8 cellular contexts compared by ENCODE assay signal in the genomic region with DNA sequence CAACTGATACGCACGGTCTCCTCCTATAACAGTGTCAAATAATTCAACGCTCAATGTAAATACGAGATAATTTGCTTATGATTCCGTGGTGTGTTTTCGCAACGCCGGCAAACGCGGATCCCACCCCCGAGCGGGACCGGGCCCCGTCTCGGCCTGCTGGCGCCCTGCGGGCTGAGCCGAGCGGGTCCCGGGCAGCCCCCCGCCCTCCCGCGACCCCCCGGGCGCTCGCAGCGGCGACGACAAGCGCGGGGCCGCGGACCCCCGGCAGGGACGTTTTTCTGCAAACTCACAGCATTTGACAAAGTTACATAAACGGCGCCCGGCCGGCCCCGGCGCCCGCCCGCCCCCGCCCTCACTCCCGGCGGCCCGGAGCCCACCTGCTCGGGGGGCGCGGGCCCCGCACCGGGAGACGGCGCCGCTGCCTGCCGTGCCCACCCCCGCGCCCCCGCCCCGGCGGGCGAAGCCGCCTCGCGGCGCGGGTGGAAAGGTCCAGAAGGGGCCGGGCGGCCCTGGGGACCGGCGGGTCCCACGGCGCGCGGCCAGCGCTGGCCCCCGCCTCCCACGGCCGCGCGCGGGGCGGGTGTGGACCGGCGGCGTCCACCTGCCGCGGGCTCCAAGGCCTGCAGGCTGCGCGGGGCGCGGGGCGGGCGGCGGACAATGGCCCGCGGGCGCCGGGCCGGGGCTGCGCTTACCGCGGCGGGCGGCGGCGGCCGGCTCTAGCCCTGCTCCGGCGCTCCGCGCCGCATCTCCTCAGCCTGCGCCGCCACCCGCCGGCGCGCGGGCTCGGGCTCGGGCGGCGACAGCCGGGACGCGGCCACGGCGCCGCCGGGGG. TPM values are rescaled to one million over a fixed set of nuclear protein-coding genes. Genes with fewer than 3 reads are reported as not detected.
A peak's percentile ranks its signal among the peaks of the same experiment; 100 is the strongest.
DNase-seq lines count a peak whose midpoint lies in the region; ATAC-seq, FAIRE-seq and TF ChIP-seq lines count a peak whose summit lies in the region.

No MANE protein-coding gene starts in this region.

- no peak for TF ChIP-seq EP300 in K562 (IDR thresholded peaks at IDR 0.05; ENCODE audit: low read length)

- H3K27ac ChIP-seq in MM.1S (ENCODE audit: low read length) (peak overlapping the region; percentile 71; the same call in 1 of the 2 replicates), K562 (ENCODE audit: extremely low read depth, low read depth, low read length) (peak overlapping the region; percentile 54; the same call in 1 of the 3 replicates), lung (ENCODE audit: low read depth in 1 of 2, low read length in 1 of 2) (peak overlapping the region in 1 of 2 donors; percentile 85), tibial artery (peak overlapping the region; percentile 3 to 57)

- H2AFZ ChIP-seq in MM.1S (ENCODE audit: low read length) (no peak overlapping the region), K562 (ENCODE audit: low read depth, low read length) (no peak overlapping the region)

- WGBS in K562 (ENCODE audit: insufficient coverage, low coverage, missing lambda C conversion rate), result 0% methylated on average over 7 of the region's 131 CpGs
- 1% methylated on average over 57 to 131 of the region's 131 CpGs for WGBS in lung, 2 donors

- H3F3A ChIP-seq in MM.1S (ENCODE audit: insufficient read depth, low read length), result peaks cover 8% of the 10 kb centered on the region

- H4K20me1 ChIP-seq in MM.1S (ENCODE audit: insufficient read depth, low read length) (no peaks in the 10 kb centered on the region), K562 (replicated peaks; ENCODE audit: control insufficient read depth, insufficient read depth, low read length) (peaks cover 4% of the 10 kb centered on the region; the same call in 1 of the 2 replicates)

- H3K36me3 ChIP-seq in MM.1S (replicated peaks; ENCODE audit: insufficient read depth, low read length) (no peaks in the 10 kb centered on the region), K562 (ENCODE audit: control insufficient read depth, insufficient read depth, low read length) (no peaks in the 10 kb centered on the region), lung (ENCODE audit: control insufficient read depth in 2 of 2, insufficient read depth in 2 of 2, low read length in 2 of 2) (no peaks in the 10 kb centered on the region), tibial artery (no peaks in the 10 kb centered on the region)

- POLR2A ChIA-PET in K562 (lab: Yijun Ruan, JAX), result interaction anchor here (0.9 kb wide), 1 partner anchor 127 kb away, joined by 3 read pairs; no protein-coding TSS in a partner anchor

- DNase-seq in activated T-cell treated with anti-CD3 and anti-CD28 coated beads, Interleukin-2, amount 50 U/mL, for 1 hour, result peak; percentile 39
- DNase-seq in activated T-cell treated with anti-CD3 and anti-CD28 coated beads for 4 hours (no peak), MM.1S (peak; percentile 39), K562 (ENCODE audit: extremely low read depth in 1 of 4, low spot score in 3 of 4) (peak; percentile 17 to 50 (median 32)), lung (ENCODE audit: low spot score) (no peak), tibial artery (no peak), midbrain (lab: John Stamatoyannopoulos, UW) (no peak), NCI-H2171 (lab: John Stamatoyannopoulos, UW) (no peak)

- H3K27me3 ChIP-seq in MM.1S (replicated peaks; ENCODE audit: insufficient read depth, low read length) (no peaks in the 10 kb centered on the region), K562 (ENCODE audit: control insufficient read depth in 2 of 2, insufficient read depth in 2 of 2, low read length in 2 of 2) (no peaks in the 10 kb centered on the region), lung (ENCODE audit: control insufficient read depth, insufficient read depth) (no peaks in the 10 kb centered on the region), tibial artery (peaks cover 0 to 2% of the 10 kb centered on the region in 2 donors)

- no peak for FAIRE-seq in K562 (lab: Jason Lieb, UNC)

- peak overlapping the region; percentile 62 for H3K9ac ChIP-seq in MM.1S (ENCODE audit: low read length)
- H3K9ac ChIP-seq in K562 (ENCODE audit: insufficient read depth in 1 of 2, low read depth in 2 of 2, low read length in 2 of 2), result peak overlapping the region; percentile 32 to 90

- no peak for TF ChIP-seq CTCF in MM.1S (IDR thresholded peaks at IDR 0.05; ENCODE audit: low read length)
- no peak for TF ChIP-seq CTCF in K562 (IDR thresholded peaks at IDR 0.05 in 2 of 3, conservative IDR thresholded peaks at IDR 0.05 in 1 of 3; ENCODE audit: insufficient read depth in 2 of 3, low read depth in 1 of 3, low read length in 3 of 3)
- no peak for TF ChIP-seq CTCF in lung (IDR thresholded peaks at IDR 0.05; ENCODE audit: control extremely low read depth, extremely low read depth)
- no peak for TF ChIP-seq CTCF in tibial artery (IDR thresholded peaks at IDR 0.05)

- no peaks in the 10 kb centered on the region for H3K9me3 ChIP-seq in MM.1S (replicated peaks; ENCODE audit: insufficient read depth, low read length)
- H3K9me3 ChIP-seq in K562 (replicated peaks; ENCODE audit: control insufficient read depth, insufficient read depth, low read depth, low read length), result no peaks in the 10 kb centered on the region
- no peaks in the 10 kb centered on the region for H3K9me3 ChIP-seq in lung (ENCODE audit: control insufficient read depth in 2 of 2, insufficient read depth in 1 of 2, low read length in 1 of 2)
- H3K9me3 ChIP-seq in tibial artery, result no peaks in the 10 kb centered on the region

- CTCF ChIA-PET in K562 (lab: Yijun Ruan, JAX; ENCODE audit: low intra/inter-chr PET ratio), result interaction anchor here (1.2 kb wide), 1 partner anchor 133 kb away, joined by 3 read pairs; no protein-coding TSS in a partner anchor

- peak overlapping the region; percentile 82 for H3K4me2 ChIP-seq in MM.1S (ENCODE audit: low read depth, low read length)
- peak overlapping the region; percentile 61 for H3K4me2 ChIP-seq in K562 (ENCODE audit: insufficient read depth, low read length)

- TF ChIP-seq RAD21 in K562 (CRISPR knock-in tag; conservative IDR thresholded peaks at IDR 0.05 in 1 of 2, IDR thresholded peaks at IDR 0.05 in 1 of 2), result no peak

- intact Hi-C loops in K562 (cut with micrococcal nuclease), result loop anchor here (5.0 to 10.0 kb wide), 2 partner anchors 75 to 133 kb away; no protein-coding TSS in a partner anchor
- intact Hi-C loops in tibial artery (cut with DNase I; ENCODE audit: low total_unique reads), result loop anchor here (2.0 to 10.0 kb wide), 5 partner anchors 71 to 355 kb away; no protein-coding TSS in a partner anchor

- H3K4me1 ChIP-seq in MM.1S (ENCODE audit: low read length) (no peaks in the 10 kb centered on the region), K562 (replicated peaks in 1 of 2; ENCODE audit: control insufficient read depth in 2 of 2, insufficient read depth in 2 of 2, low read length in 2 of 2) (peaks cover 3 to 15% of the 10 kb centered on the region in 2 experiments; a peak in 4 of 5 replicates), lung (ENCODE audit: control insufficient read depth in 2 of 2, insufficient read depth in 2 of 2, low read length in 2 of 2) (peaks cover 0 to 11% of the 10 kb centered on the region in 2 donors), tibial artery (peaks cover 0 to 32% (median 12%) of the 10 kb centered on the region in 4 donors)

- in situ Hi-C loops in K562 (cut with MboI), result no loop called here

- H3K4me3 ChIP-seq in MM.1S (ENCODE audit: low read length) (peak overlapping the region; percentile 71), K562 (peak overlapping the region; percentile 53), lung (peak overlapping the region; percentile 66), tibial artery (peak overlapping the region; percentile 57 to 85)

- BruUV-seq in K562 (replicated peaks; lab: Mats Ljungman, UMichigan), result no TSS peak

- H3K9me2 ChIP-seq in MM.1S (replicated peaks; ENCODE audit: insufficient read depth, low read length), result no peaks in the 10 kb centered on the region

- H3K79me2 ChIP-seq in MM.1S (ENCODE audit: low read length) (peaks cover 45% of the 10 kb centered on the region), K562 (ENCODE audit: control insufficient read depth, insufficient read depth, low read length) (peaks cover 44% of the 10 kb centered on the region)

- ATAC-seq in K562, result no peak
- no peak for ATAC-seq in lung (ENCODE audit: insufficient read depth, low FRiP score)

- H3K9me1 ChIP-seq in K562 (ENCODE audit: control insufficient read depth, insufficient read depth, low read length), result no peaks in the 10 kb centered on the region

- no peak for TF ChIP-seq POLR2A in K562 (conservative IDR thresholded peaks at IDR 0.05)

TF ChIP-seq in K562, 482 proteins besides CTCF, POLR2A, EP300 and RAD21 (continues in another document):
- TF ChIP-seq HMGN3 (IDR thresholded peaks at IDR 0.05; ENCODE audit: borderline replicate concordance, extremely low read depth, insufficient read length, low read depth, low read length) (peak; percentile 11), ZNF212 (CRISPR knock-in tag; IDR thresholded peaks at IDR 0.05) (no peak), ZBTB7A (IDR thresholded peaks at IDR 0.05; ENCODE audit: borderline replicate concordance, control insufficient read depth, low read depth, low read length) (peak; percentile 60; the same call in 1 of the 2 replicates), TAF1 (IDR thresholded peaks at IDR 0.05; ENCODE audit: control insufficient read depth, extremely low read depth, insufficient read depth, low read length, severe bottlenecking) (peak; percentile 3)

RNA-seq across cellular contexts. Expression of a gene that starts 0.6 kb away (rescaled TPM):
- total RNA-seq in K562 (2011; cell fraction: chromatin; rRNA removed; ENCODE audit: low replicate concordance), result 95.1 and 129 TPM in 2 replicates
- total RNA-seq in K562 (2011; cell fraction: nucleolus; rRNA removed), result 48.4 and 51.1 TPM in 2 replicates
- 59.2 and 71.1 TPM in 2 replicates for total RNA-seq in K562 (2011; cell fraction: nucleoplasm; rRNA removed)
- total RNA-seq in K562 (2014; rRNA removed) (4.9 and 5.3 TPM in 2 replicates), K562 (2014; rRNA removed; fragmentation: Illumina TruSeq; extraction: Trizol) (2.8 and 3.6 TPM in 2 replicates), K562 (2015; rRNA removed; fragmentation: Illumina TruSeq; extraction: Trizol) (4.3 and 6.0 TPM in 2 replicates), K562 (2021) (17.1 and 20.2 TPM in 2 replicates), lung (10 to 100 TPM; 29.2 to 47.7 TPM)
- polyA plus RNA-seq in K562 (2011; rRNA removed) (2.8 and 4.8 TPM in 2 replicates), K562 (2014; fragmentation: Illumina TruSeq; extraction: Trizol) (7.6 and 8.1 TPM in 2 replicates), K562 (2014; fragmentation: Nextera tagmentation; extraction: Ambion mirVana) (under 1 TPM; 0.11 to 0.21 TPM), K562 (2014; rRNA removed) (4.0 and 8.2 TPM in 2 replicates), lung (10 to 100 TPM in 1 of 2 donors, 1 to 10 TPM in 1; 6.9 to 12.1 TPM)
- polyA plus RNA-seq in K562 (2011; cell fraction: cytosol; rRNA removed), result 5.2 and 5.9 TPM in 2 replicates
- 27.3 and 36.9 TPM in 2 replicates for polyA plus RNA-seq in K562 (2011; cell fraction: nucleus; rRNA removed)
- 3.5 and 5.6 TPM in 2 replicates for polyA plus RNA-seq in K562 (2012)
- 11.6 and 12.9 TPM in 2 replicates for polyA minus RNA-seq in K562 (2011; rRNA and poly(A)+ RNA removed)
- polyA minus RNA-seq in K562 (2011; cell fraction: cytosol; rRNA and poly(A)+ RNA removed), result 12.5 and 13.4 TPM in 2 replicates
- 32.2 and 34.9 TPM in 2 replicates for polyA minus RNA-seq in K562 (2011; cell fraction: nucleus; rRNA and poly(A)+ RNA removed)

Comparison
In these comparisons a context has a peak if more than half of its experiments do, and no peak if none do; other contexts are left out.
1. DNase-seq: peak in activated T-cell treated with anti-CD3 and anti-CD28 coated beads, Interleukin-2, amount 50 U/mL, for 1 hour (single experiment), MM.1S (single experiment) and K562 (4 of 4); none in activated T-cell treated with anti-CD3 and anti-CD28 coated beads for 4 hours (single experiment), lung (single experiment), tibial artery (0 of 2), midbrain (single experiment) and NCI-H2171 (single experiment).
2. Peak in every context shown above with its lines, with median percentiles within 50 percentile points of each other: H3K4me3 ChIP-seq.